ENCODE assay signal across 8 cellular contexts in the genomic region with DNA sequence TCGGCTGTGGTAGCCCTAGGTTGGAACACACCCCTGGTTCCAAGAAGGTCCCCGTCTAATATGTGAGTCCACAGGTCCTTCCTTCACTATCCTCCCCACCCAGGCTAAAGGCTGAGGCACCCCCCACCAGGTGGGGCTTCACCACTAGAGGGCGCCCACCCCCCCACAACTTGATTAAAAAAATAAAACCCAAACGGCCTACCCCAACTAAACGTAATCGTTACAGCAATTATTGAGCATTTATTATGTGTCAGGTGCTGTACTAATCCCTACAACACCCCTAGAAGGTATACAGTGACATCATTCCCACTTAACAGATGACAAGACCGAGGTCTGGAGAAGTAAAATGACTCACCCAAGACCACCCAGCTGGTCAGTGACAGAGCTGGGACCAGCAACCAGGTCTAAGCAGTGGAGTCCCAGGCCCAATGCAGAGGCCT.
A peak's percentile ranks its signal among the peaks of the same experiment; 100 is the strongest.
DNase-seq lines count a peak whose midpoint lies in the region; ATAC-seq, FAIRE-seq and TF ChIP-seq lines count a peak whose summit lies in the region.

No MANE protein-coding gene starts in this region.

- H3K27ac ChIP-seq in RWPE1 (no peak overlapping the region), kidney (ENCODE audit: low read depth in 2 of 2, low read length in 2 of 2) (no peak overlapping the region)

- no peaks in the 10 kb centered on the region for H3K36me3 Mint-ChIP-seq in activated naive CD4-positive, alpha-beta T cell treated with anti-CD3 and anti-CD28 coated beads, Interleukin-2, amount 50 U/mL, for 72 hours

- peak; percentile 85 for TF ChIP-seq CTCF in RWPE1 (conservative IDR thresholded peaks at IDR 0.05; ENCODE audit: low read depth)
- TF ChIP-seq CTCF in kidney (IDR thresholded peaks at IDR 0.05; ENCODE audit: borderline replicate concordance, extremely low read depth, insufficient read depth): peak; percentile 46

- no peaks in the 10 kb centered on the region for H3K4me1 ChIP-seq in kidney (ENCODE audit: control insufficient read depth in 1 of 2, insufficient read depth in 1 of 2, low read depth in 1 of 2, low read length in 2 of 2)

- H3K36me3 ChIP-seq in kidney (ENCODE audit: control insufficient read depth in 1 of 2, insufficient read depth in 2 of 2, low read length in 2 of 2): no peaks in the 10 kb centered on the region

- CTCF ChIA-PET in RWPE1 (lab: Yijun Ruan, JAX): interaction anchor here (0.6 to 1.9 kb wide), 12 partner anchors 11 to 1052 kb away, joined by 3 to 6 read pairs (median 3); partner anchors contain the start of gene FGF18

- H3K4me3 ChIP-seq in kidney (ENCODE audit: low read length in 2 of 2): no peak overlapping the region

- H3K9ac ChIP-seq in kidney (ENCODE audit: low read length in 2 of 2): no peak overlapping the region

- no peaks in the 10 kb centered on the region for H3K9me3 Mint-ChIP-seq in activated naive CD4-positive, alpha-beta T cell treated with anti-CD3 and anti-CD28 coated beads, Interleukin-2, amount 50 U/mL, for 72 hours

- peak; percentile 49 to 69 for ATAC-seq in activated naive CD4-positive, alpha-beta T cell treated with anti-CD3 and anti-CD28 coated beads, Interleukin-2, amount 50 U/mL, for 72 hours
- no peak for ATAC-seq in HG02852 (IDR thresholded peaks at IDR 0.05; ENCODE audit: unreplicated experiment)
- no peak for ATAC-seq in HG03521 (IDR thresholded peaks at IDR 0.05; ENCODE audit: unreplicated experiment)

- intact Hi-C loops in kidney (cut with DNase I): no loop called here

- DNase-seq in GM19240 (ENCODE audit: insufficient read length, low spot score) (peak; percentile 59), RWPE1 (ENCODE audit: low spot score) (peak; percentile 88), kidney (no peak), putamen (ENCODE audit: low spot score) (no peak)
- peak in 1 of 2 donors; percentile 50 for DNase-seq in activated naive CD4-positive, alpha-beta T cell treated with anti-CD3 and anti-CD28 coated beads, Interleukin-2, amount 50 U/mL, for 72 hours (ENCODE audit: low spot score in 2 of 2)
- peak; percentile 37 for DNase-seq in stimulated activated CD8-positive, alpha-beta memory T cell treated with anti-CD3 and anti-CD28 coated beads, Interleukin-15, amount 100 ng/mL, for 24 hours (ENCODE audit: low read depth)

- no peaks in the 10 kb centered on the region for H3K9me3 ChIP-seq in kidney (ENCODE audit: control insufficient read depth in 1 of 2, low read length in 2 of 2)

- no peak overlapping the region for H3K27ac Mint-ChIP-seq in activated naive CD4-positive, alpha-beta T cell treated with anti-CD3 and anti-CD28 coated beads, Interleukin-2, amount 50 U/mL, for 72 hours

- POLR2A ChIA-PET in RWPE1 (lab: Yijun Ruan, JAX; ENCODE audit: low non-redundant PET): no interaction called here

- no peak for FAIRE-seq in kidney (lab: Jason Lieb, UNC)

Comparison
In these comparisons a context has a peak if more than half of its experiments do, and no peak if none do; other contexts are left out.
1. DNase-seq: peak in GM19240 (single experiment), RWPE1 (single experiment) and stimulated activated CD8-positive, alpha-beta memory T cell treated with anti-CD3 and anti-CD28 coated beads, Interleukin-15, amount 100 ng/mL, for 24 hours (single experiment); none in kidney (single experiment) and putamen (single experiment).
2. ATAC-seq: peak in activated naive CD4-positive, alpha-beta T cell treated with anti-CD3 and anti-CD28 coated beads, Interleukin-2, amount 50 U/mL, for 72 hours (2 of 2); none in HG02852 (single experiment) and HG03521 (single experiment).